In the genomic region with DNA sequence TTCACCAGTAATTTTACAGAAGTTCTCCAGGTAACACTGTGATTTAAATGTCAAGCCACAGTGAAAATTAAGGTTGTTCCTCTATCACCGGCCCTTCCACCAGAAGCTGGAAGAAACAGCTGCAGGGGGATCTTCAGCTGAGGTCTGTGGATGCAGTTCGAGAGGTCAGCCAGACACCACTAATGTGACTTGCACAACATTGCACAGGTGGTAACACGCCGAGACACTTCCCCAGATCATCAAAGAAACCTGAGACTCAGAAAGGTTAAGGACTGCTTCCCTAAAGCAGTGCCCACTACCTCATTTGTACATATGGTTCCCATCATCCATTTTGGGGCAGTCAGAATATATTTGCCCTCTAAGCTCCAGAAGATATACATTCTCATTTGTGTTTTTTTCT, we compare ENCODE assay signal across 13 cellular contexts. TPM values are rescaled to one million over a fixed set of nuclear protein-coding genes. Genes with fewer than 3 reads are reported as not detected.
DNase-seq lines count a peak whose midpoint lies in the region; ATAC-seq, FAIRE-seq and TF ChIP-seq lines count a peak whose summit lies in the region.
"Had no signal": no experiment of that assay in that cellular context is flagged by ENCODE, and none has a peak within 500 bp of the region (broad histone marks: within the 10 kb centered on the region; RNA-seq: fewer than 3 reads in every experiment).

No MANE protein-coding gene starts in this region.

- H3K4me1 ChIP-seq in naive thymus-derived CD4-positive, alpha-beta T cell (ENCODE audit: control insufficient read depth in 2 of 2, insufficient read depth in 2 of 2, low read length in 2 of 2) = peaks cover 0 to 7% of the 10 kb centered on the region in 2 donors
- no peaks in the 10 kb centered on the region for H3K4me1 ChIP-seq in kidney (ENCODE audit: control insufficient read depth in 1 of 2, insufficient read depth in 1 of 2, low read depth in 1 of 2, low read length in 2 of 2)

- no peak overlapping the region for H3K4me3 Mint-ChIP-seq in naive thymus-derived CD4-positive, alpha-beta T cell

- DNase-seq in RPMI8226 (peak; percentile 80), omental fat pad (ENCODE audit: low spot score) (no peak), kidney (no peak)
- DNase-seq in naive thymus-derived CD4-positive, alpha-beta T cell = no peak
- DNase-seq: stimulated activated CD4-positive, alpha-beta T cell treated with anti-CD3 and anti-CD28 coated beads, Interleukin-2, amount 100 ng/mL, for 48 hours had no signal

- intact Hi-C loops in naive thymus-derived CD4-positive, alpha-beta T cell (cut with micrococcal nuclease) = loop anchor here (1.0 to 2.0 kb wide), 7 partner anchors 18 to 172 kb away; no protein-coding TSS in a partner anchor
- intact Hi-C loops in kidney (cut with DNase I) = loop anchor here (10.0 kb wide), 1 partner anchor 66 kb away; the partner anchor contains the start of gene SERPINB1

- no peaks in the 10 kb centered on the region for H3K36me3 Mint-ChIP-seq in naive thymus-derived CD4-positive, alpha-beta T cell

- peak; percentile 65 for ATAC-seq in GM21390 (IDR thresholded peaks at IDR 0.05; ENCODE audit: unreplicated experiment)
- ATAC-seq in HG02981 (IDR thresholded peaks at IDR 0.05; ENCODE audit: unreplicated experiment) = peak; percentile 66
- ATAC-seq in naive thymus-derived CD4-positive, alpha-beta T cell = peak; percentile 35
- no peak for ATAC-seq in omental fat pad (ENCODE audit: low FRiP score)
- no peak for ATAC-seq in HG03565 (IDR thresholded peaks at IDR 0.05; ENCODE audit: unreplicated experiment)
- ATAC-seq: Right ventricle myocardium inferior had no signal

- peaks cover 26 to 53% (median 40%) of the 10 kb centered on the region in 7 donors for H3K4me1 Mint-ChIP-seq in naive thymus-derived CD4-positive, alpha-beta T cell

- H3K36me3 ChIP-seq in naive thymus-derived CD4-positive, alpha-beta T cell (ENCODE audit: control insufficient read depth in 2 of 3, insufficient read depth in 3 of 3, low read length in 3 of 3) = no peaks in the 10 kb centered on the region
- no peaks in the 10 kb centered on the region for H3K36me3 ChIP-seq in kidney (ENCODE audit: control insufficient read depth in 1 of 2, insufficient read depth in 2 of 2, low read length in 2 of 2)

- H3K9me3 Mint-ChIP-seq in naive thymus-derived CD4-positive, alpha-beta T cell = peaks cover 0 to 2% (median 0%) of the 10 kb centered on the region in 11 donors

- POLR2A ChIA-PET in naive thymus-derived CD4-positive, alpha-beta T cell (lab: Charles Lee) = interaction anchor here (0.5 to 2.0 kb wide), 13 partner anchors 8 to 120 kb away, joined by 3 to 33 read pairs (median 6); partner anchors contain the start of genes SERPINB1 and SERPINB9

- H3K9me3 ChIP-seq in naive thymus-derived CD4-positive, alpha-beta T cell (ENCODE audit: control insufficient read depth in 2 of 3, low read length in 3 of 3) = no peaks in the 10 kb centered on the region
- no peaks in the 10 kb centered on the region for H3K9me3 ChIP-seq in kidney (ENCODE audit: control insufficient read depth in 1 of 2, low read length in 2 of 2)

- H3K9ac ChIP-seq in kidney (ENCODE audit: low read length in 2 of 2) = no peak overlapping the region

- CTCF ChIA-PET in naive thymus-derived CD4-positive, alpha-beta T cell (lab: Charles Lee) = interaction anchor here (0.6 to 2.2 kb wide), 28 partner anchors 9 to 276 kb away, joined by 3 to 77 read pairs (median 5); partner anchors contain the start of gene SERPINB1

- no peak for FAIRE-seq in kidney (lab: Jason Lieb, UNC)
- FAIRE-seq: astrocyte, D721Med, endometrium had no signal

- H3K27ac ChIP-seq in naive thymus-derived CD4-positive, alpha-beta T cell (ENCODE audit: low read depth, low read length) = no peak overlapping the region
- H3K27ac ChIP-seq in kidney (ENCODE audit: low read depth in 2 of 2, low read length in 2 of 2) = no peak overlapping the region
- H3K27ac ChIP-seq: hepatocyte had no signal

- H3K27me3 ChIP-seq in naive thymus-derived CD4-positive, alpha-beta T cell (ENCODE audit: control insufficient read depth in 2 of 2, insufficient read depth in 2 of 2, low read length in 2 of 2) = no peaks in the 10 kb centered on the region
- H3K27me3 ChIP-seq: hepatocyte had no signal

- peak overlapping the region in 2 of 9 donors; percentile 40 to 54 for H3K27ac Mint-ChIP-seq in naive thymus-derived CD4-positive, alpha-beta T cell

- H3K4me3 ChIP-seq in naive thymus-derived CD4-positive, alpha-beta T cell (ENCODE audit: low read length) = no peak overlapping the region
- no peak overlapping the region for H3K4me3 ChIP-seq in kidney (ENCODE audit: low read length in 2 of 2)
- H3K4me3 ChIP-seq: hepatocyte had no signal

- peaks cover 0 to 1% (median 0%) of the 10 kb centered on the region in 5 donors for H3K27me3 Mint-ChIP-seq in naive thymus-derived CD4-positive, alpha-beta T cell

- TF ChIP-seq CTCF in omental fat pad (IDR thresholded peaks at IDR 0.05) (no peak), kidney (IDR thresholded peaks at IDR 0.05; ENCODE audit: borderline replicate concordance, extremely low read depth, insufficient read depth) (no peak)

RNA-seq across cellular contexts. Expression of gene SERPINB9, which starts 8.1 kb away (rescaled TPM):
- total RNA-seq in naive thymus-derived CD4-positive, alpha-beta T cell = 10 to 100 TPM; 25.1 to 74.4 (median 52.0) TPM
- 10 to 100 TPM; 33.1 to 34.1 TPM for polyA plus RNA-seq in naive thymus-derived CD4-positive, alpha-beta T cell
- total RNA-seq in omental fat pad (10 to 100 TPM; 14.8 to 68.5 (median 20.8) TPM), kidney (13.4 TPM)
- polyA plus RNA-seq in kidney (ENCODE audit: insufficient read depth, low read depth, low replicate concordance) = 4.0 TPM

Comparison
In these comparisons a context has a peak if more than half of its experiments do, and no peak if none do; other contexts are left out.
1. ATAC-seq: peak in GM21390 (single experiment), HG02981 (single experiment) and naive thymus-derived CD4-positive, alpha-beta T cell (single experiment); none in omental fat pad (single experiment) and HG03565 (single experiment).